8 cellular contexts compared by ENCODE assay signal in the genomic region with DNA sequence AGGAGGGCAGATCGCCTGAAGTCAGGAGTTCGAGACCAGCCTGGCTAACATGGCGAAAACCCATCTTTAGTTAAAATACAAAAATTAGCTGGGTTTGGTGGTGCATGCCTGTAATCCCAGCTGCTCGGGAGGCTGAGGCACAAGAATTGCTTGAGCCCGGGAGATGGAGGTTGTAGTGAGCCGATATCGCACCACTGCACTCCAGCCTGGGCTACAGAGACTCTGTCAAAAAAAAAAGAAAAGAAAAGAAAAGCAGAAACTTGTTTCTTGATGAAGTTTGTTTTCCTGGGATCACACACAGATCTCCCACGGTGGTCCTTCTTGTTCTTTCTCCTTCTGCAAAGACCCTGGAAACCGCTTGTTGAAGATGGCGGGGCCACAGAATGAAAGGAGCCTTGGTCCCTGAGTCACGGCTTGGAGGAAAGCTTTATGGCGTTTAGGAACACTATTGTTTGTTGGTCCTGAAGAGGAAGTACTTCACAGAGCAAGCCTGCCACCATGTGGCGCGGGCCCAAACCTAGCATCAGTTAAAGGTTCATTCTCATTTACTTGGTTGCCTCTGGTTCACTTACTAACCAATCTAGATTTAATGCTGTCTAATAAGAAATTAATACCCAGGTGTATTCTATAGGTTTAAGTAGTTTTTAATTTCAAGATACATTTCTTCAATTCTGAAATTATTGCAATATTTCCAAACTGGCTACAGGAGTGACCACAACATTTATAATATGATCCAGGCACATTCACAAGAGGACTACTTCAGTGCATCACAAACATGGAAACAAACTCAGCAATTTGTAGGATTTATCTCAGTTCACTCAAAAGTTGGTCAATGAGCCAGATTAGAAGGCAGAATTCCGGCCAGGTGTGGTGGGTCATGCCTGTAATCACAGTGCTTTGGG. TPM values are rescaled to one million over a fixed set of nuclear protein-coding genes. Genes with fewer than 3 reads are reported as not detected.
DNase-seq lines count a peak whose midpoint lies in the region; ATAC-seq lines count a peak whose summit lies in the region.

No MANE protein-coding gene starts in this region.

- peak; percentile 91 for DNase-seq in COLO668 (lab: John Stamatoyannopoulos, UW; ENCODE audit: unreplicated experiment)
- DNase-seq in HT1080 (ENCODE audit: low read depth), result peak; percentile 82
- DNase-seq in NK-92 (lab: John Stamatoyannopoulos, UW; ENCODE audit: unreplicated experiment), result peak; percentile 7
- DNase-seq in activated CD8-positive, alpha-beta T cell treated with anti-CD3 and anti-CD28 coated beads, Interleukin-2, amount 10 ng/mL, durations not matched to agents 7 days and 5 days, result peak; percentile 87
- peak; percentile 62 for DNase-seq in effector CD8-positive, alpha-beta T cell (lab: John Stamatoyannopoulos, UW)
- peak; percentile 93 for DNase-seq in mesenteric fat pad (ENCODE audit: low spot score)
- DNase-seq in stimulated activated CD8-positive, alpha-beta memory T cell treated with anti-CD3 and anti-CD28 coated beads, Interleukin-12 subunit alpha, Interleukin-12 subunit beta, amount 100 ng/mL, for 24 hours (ENCODE audit: extremely low read depth), result peak; percentile 46

- H3K9me3 Mint-ChIP-seq in activated CD8-positive, alpha-beta T cell treated with anti-CD3 and anti-CD28 coated beads, Interleukin-2, amount 10 ng/mL, durations not matched to agents 7 days and 5 days (ENCODE audit: insufficient read depth), result no peaks in the 10 kb centered on the region

- H3K4me3 Mint-ChIP-seq in activated CD8-positive, alpha-beta T cell treated with anti-CD3 and anti-CD28 coated beads, Interleukin-2, amount 10 ng/mL, durations not matched to agents 7 days and 5 days, result peak overlapping the region; percentile 78

- H3K36me3 Mint-ChIP-seq in activated CD8-positive, alpha-beta T cell treated with anti-CD3 and anti-CD28 coated beads, Interleukin-2, amount 10 ng/mL, durations not matched to agents 7 days and 5 days (ENCODE audit: low read depth), result no peaks in the 10 kb centered on the region

- peak; percentile 92 for ATAC-seq in GM21367 (IDR thresholded peaks at IDR 0.05; ENCODE audit: unreplicated experiment)
- peak; percentile 100 for ATAC-seq in activated CD8-positive, alpha-beta T cell treated with anti-CD3 and anti-CD28 coated beads, Interleukin-2, amount 10 ng/mL, durations not matched to agents 7 days and 5 days

- POLR2A ChIA-PET in activated CD8-positive, alpha-beta T cell treated with anti-CD3 and anti-CD28 coated beads, Interleukin-2, amount 10 ng/mL, durations not matched to agents 7 days and 5 days (lab: Charles Lee), result interaction anchor here (0.6 to 1.0 kb wide), 2 partner anchors 163 to 305 kb away, joined by 3 read pairs; a partner anchor contains a TSS

- peaks cover 4% of the 10 kb centered on the region for H3K4me1 Mint-ChIP-seq in activated CD8-positive, alpha-beta T cell treated with anti-CD3 and anti-CD28 coated beads, Interleukin-2, amount 10 ng/mL, durations not matched to agents 7 days and 5 days (ENCODE audit: low read depth)

- CTCF ChIA-PET in activated CD8-positive, alpha-beta T cell treated with anti-CD3 and anti-CD28 coated beads, Interleukin-2, amount 10 ng/mL, durations not matched to agents 7 days and 5 days (lab: Charles Lee), result interaction anchor here (0.6 to 2.8 kb wide), 26 partner anchors 11 to 615 kb away, joined by 3 to 25 read pairs (median 4); a partner anchor contains a TSS

- H3K27me3 Mint-ChIP-seq in activated CD8-positive, alpha-beta T cell treated with anti-CD3 and anti-CD28 coated beads, Interleukin-2, amount 10 ng/mL, durations not matched to agents 7 days and 5 days (ENCODE audit: low read depth), result peaks cover 4% of the 10 kb centered on the region

- H3K27ac Mint-ChIP-seq in activated CD8-positive, alpha-beta T cell treated with anti-CD3 and anti-CD28 coated beads, Interleukin-2, amount 10 ng/mL, durations not matched to agents 7 days and 5 days, result peak overlapping the region; percentile 78

RNA-seq across cellular contexts. Expression of a gene that starts 21.3 kb away (rescaled TPM):
- total RNA-seq in HT1080 (2014; rRNA removed; shearing (Covaris generic)), result not detected in 2 replicates
- 0.10 TPM in 1 of 2 replicates, not detected in the other for polyA plus RNA-seq in HT1080 (2015; cell fraction: cytosol; rRNA removed)
- polyA plus RNA-seq in HT1080 (2015; cell fraction: nucleus; rRNA removed), result not detected in 2 replicates
- total RNA-seq in activated CD8-positive, alpha-beta T cell treated with anti-CD3 and anti-CD28 coated beads, Interleukin-2, amount 10 ng/mL, durations not matched to agents 7 days and 5 days, result 1 to 10 TPM; 1.9 TPM
- 2.6 TPM for total RNA-seq in mesenteric fat pad

RNA-seq across cellular contexts. Expression of a gene that starts 21.6 kb away (rescaled TPM):
- total RNA-seq in HT1080 (2014; rRNA removed; shearing (Covaris generic)), result 6.3 and 8.0 TPM in 2 replicates
- polyA plus RNA-seq in HT1080 (2015; cell fraction: cytosol; rRNA removed), result 13.1 and 14.9 TPM in 2 replicates
- 16.1 and 19.9 TPM in 2 replicates for polyA plus RNA-seq in HT1080 (2015; cell fraction: nucleus; rRNA removed)
- total RNA-seq in activated CD8-positive, alpha-beta T cell treated with anti-CD3 and anti-CD28 coated beads, Interleukin-2, amount 10 ng/mL, durations not matched to agents 7 days and 5 days, result 10 to 100 TPM; 18.6 to 19.3 TPM
- total RNA-seq in mesenteric fat pad, result 15.6 TPM

Comparison
In these comparisons a context has a peak if more than half of its experiments do, and no peak if none do; other contexts are left out.
1. Peak in every context shown above with its lines: DNase-seq and ATAC-seq.
2. DNase-seq: peak in every context shown above with its lines; median percentile 93 in mesenteric fat pad; 91 in COLO668; 87 in activated CD8-positive, alpha-beta T cell treated with anti-CD3 and anti-CD28 coated beads, Interleukin-2, amount 10 ng/mL, durations not matched to agents 7 days and 5 days; 82 in HT1080; 62 in effector CD8-positive, alpha-beta T cell; 46 in stimulated activated CD8-positive, alpha-beta memory T cell treated with anti-CD3 and anti-CD28 coated beads, Interleukin-12 subunit alpha, Interleukin-12 subunit beta, amount 100 ng/mL, for 24 hours; 7 in NK-92.